Comparison of ENCODE assay signal across 26 cellular contexts in the genomic region with DNA sequence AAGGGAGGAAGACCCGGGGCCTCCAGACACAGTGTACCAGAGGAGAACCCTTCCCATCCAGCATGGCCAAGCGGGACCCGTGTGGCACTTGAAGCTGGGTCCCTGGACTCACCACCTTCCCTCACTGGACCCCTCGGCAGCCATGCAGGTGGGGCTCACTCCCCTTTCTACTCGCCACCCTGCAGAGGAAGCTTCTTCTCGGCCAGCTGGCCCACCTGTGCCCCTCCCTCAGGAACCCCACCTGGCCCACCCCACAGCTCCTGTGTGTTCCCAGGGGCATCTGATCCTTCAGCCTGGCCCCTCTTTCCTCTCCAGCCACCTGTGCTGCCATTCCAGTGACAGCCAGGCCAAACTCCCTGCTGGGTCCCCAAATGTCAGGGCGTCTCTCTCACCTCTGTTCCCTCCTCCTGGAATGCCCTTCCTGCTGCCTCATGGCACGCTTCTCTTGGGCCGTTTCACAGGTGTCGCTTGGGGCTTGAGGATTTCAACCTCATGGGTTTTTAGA. TPM values are rescaled to one million over a fixed set of nuclear protein-coding genes. Genes with fewer than 3 reads are reported as not detected.
"Had no signal": no experiment of that assay in that cellular context is flagged by ENCODE, and none has a peak within 500 bp of the region (broad histone marks: within the 10 kb centered on the region; RNA-seq: fewer than 3 reads in every experiment).

No MANE protein-coding gene starts in this region.

- H3K36me3 Mint-ChIP-seq: naive thymus-derived CD8-positive, alpha-beta T cell; stimulated activated effector memory CD8-positive, alpha-beta T cell treated with anti-CD3 and anti-CD28 coated beads, Interleukin-12 subunit alpha, Interleukin-12 subunit beta, amount 100 ng/mL, for 72 hours; T-cell; WTC11 had no signal

- ATAC-seq: activated CD4-positive, alpha-beta T cell treated with anti-CD3 and anti-CD28 coated beads for 36 hours; activated T-helper 17 cell treated with anti-CD3 and anti-CD28 coated beads, Interleukin-2, amount 50 U/mL, for 72 hours; body of pancreas; foreskin keratinocyte; stimulated activated effector memory CD8-positive, alpha-beta T cell treated with anti-CD3 and anti-CD28 coated beads, Interleukin-12 subunit alpha, Interleukin-12 subunit beta, amount 100 ng/mL, for 72 hours; WTC11 had no signal

- FAIRE-seq: colon had no signal

- H3K4me1 Mint-ChIP-seq: activated CD4-positive, alpha-beta T cell treated with anti-CD3 and anti-CD28 coated beads for 36 hours; activated T-helper 17 cell treated with anti-CD3 and anti-CD28 coated beads, Interleukin-2, amount 50 U/mL, for 72 hours; T-cell had no signal

- H3K4me3 Mint-ChIP-seq: activated CD4-positive, alpha-beta T cell treated with anti-CD3 and anti-CD28 coated beads for 36 hours; activated naive CD4-positive, alpha-beta T cell treated with anti-CD3 and anti-CD28 coated beads for 36 hours; activated T-helper 17 cell treated with anti-CD3 and anti-CD28 coated beads, Interleukin-2, amount 50 U/mL, for 72 hours; naive thymus-derived CD8-positive, alpha-beta T cell; stimulated activated effector memory CD8-positive, alpha-beta T cell treated with anti-CD3 and anti-CD28 coated beads, Interleukin-12 subunit alpha, Interleukin-12 subunit beta, amount 100 ng/mL, for 72 hours; T-cell; WTC11 had no signal

- H3K4me3 ChIP-seq: body of pancreas, dorsolateral prefrontal cortex, skin epidermis, thoracic aorta had no signal

- H3K27me3 ChIP-seq: body of pancreas had no signal

- DNase-seq: activated CD4-positive, alpha-beta T cell treated with anti-CD3 and anti-CD28 coated beads for 36 hours; activated CD4-positive, alpha-beta T cell treated with anti-CD3 and anti-CD28 coated beads, Interleukin-2, amount 50 U/mL, for 48 hours; activated naive CD4-positive, alpha-beta T cell treated with anti-CD3 and anti-CD28 coated beads for 36 hours; activated T-cell treated with anti-CD3 and anti-CD28 coated beads for 4 hours; body of pancreas; caudate nucleus; foreskin keratinocyte; glutamatergic neuron; mesendoderm; nucleus accumbens; stimulated activated CD4-positive, alpha-beta T cell treated with anti-CD3 and anti-CD28 coated beads, Interleukin-4, amount 100 ng/mL, for 24 hours; T-cell had no signal

- H3K9me3 ChIP-seq: body of pancreas, thoracic aorta had no signal

- H3K36me3 ChIP-seq: thoracic aorta had no signal

- H3K27ac Mint-ChIP-seq: activated CD4-positive, alpha-beta T cell treated with anti-CD3 and anti-CD28 coated beads for 36 hours; activated naive CD4-positive, alpha-beta T cell treated with anti-CD3 and anti-CD28 coated beads for 36 hours; activated T-helper 17 cell treated with anti-CD3 and anti-CD28 coated beads, Interleukin-2, amount 50 U/mL, for 72 hours; stimulated activated effector memory CD8-positive, alpha-beta T cell treated with anti-CD3 and anti-CD28 coated beads, Interleukin-12 subunit alpha, Interleukin-12 subunit beta, amount 100 ng/mL, for 72 hours; T-cell; WTC11 had no signal

- H3K4me1 ChIP-seq: foreskin keratinocyte had no signal

- H3K27ac ChIP-seq: body of pancreas, dorsolateral prefrontal cortex, foreskin keratinocyte, thoracic aorta had no signal

- H3K9me3 Mint-ChIP-seq: activated naive CD4-positive, alpha-beta T cell treated with anti-CD3 and anti-CD28 coated beads for 36 hours; activated T-helper 17 cell treated with anti-CD3 and anti-CD28 coated beads, Interleukin-2, amount 50 U/mL, for 72 hours; naive thymus-derived CD8-positive, alpha-beta T cell; stimulated activated effector memory CD8-positive, alpha-beta T cell treated with anti-CD3 and anti-CD28 coated beads, Interleukin-12 subunit alpha, Interleukin-12 subunit beta, amount 100 ng/mL, for 72 hours; T-cell had no signal

RNA-seq across cellular contexts. Expression of gene IGF2, which starts 38.0 kb away (rescaled TPM):
- total RNA-seq: naive thymus-derived CD8-positive, alpha-beta T cell had no signal
- polyA plus RNA-seq: naive thymus-derived CD8-positive, alpha-beta T cell had no signal

RNA-seq across cellular contexts. Expression of gene INS, which starts 59.8 kb away (rescaled TPM):
- total RNA-seq: activated CD4-positive, alpha-beta T cell treated with anti-CD3 and anti-CD28 coated beads for 36 hours; activated naive CD4-positive, alpha-beta T cell treated with anti-CD3 and anti-CD28 coated beads for 36 hours; activated T-helper 17 cell treated with anti-CD3 and anti-CD28 coated beads, Interleukin-2, amount 50 U/mL, for 72 hours; dorsolateral prefrontal cortex; epithelial cell of proximal tubule; fibroblast of lung; foreskin keratinocyte; kidney epithelial cell; naive thymus-derived CD8-positive, alpha-beta T cell; posterior vena cava; SK-MEL-5; thoracic aorta; urinary bladder; WTC11 had no signal
- polyA plus RNA-seq: fibroblast of lung; foreskin keratinocyte; naive thymus-derived CD8-positive, alpha-beta T cell had no signal
